Comparison of ENCODE assay signal across 8 cellular contexts in the genomic region with DNA sequence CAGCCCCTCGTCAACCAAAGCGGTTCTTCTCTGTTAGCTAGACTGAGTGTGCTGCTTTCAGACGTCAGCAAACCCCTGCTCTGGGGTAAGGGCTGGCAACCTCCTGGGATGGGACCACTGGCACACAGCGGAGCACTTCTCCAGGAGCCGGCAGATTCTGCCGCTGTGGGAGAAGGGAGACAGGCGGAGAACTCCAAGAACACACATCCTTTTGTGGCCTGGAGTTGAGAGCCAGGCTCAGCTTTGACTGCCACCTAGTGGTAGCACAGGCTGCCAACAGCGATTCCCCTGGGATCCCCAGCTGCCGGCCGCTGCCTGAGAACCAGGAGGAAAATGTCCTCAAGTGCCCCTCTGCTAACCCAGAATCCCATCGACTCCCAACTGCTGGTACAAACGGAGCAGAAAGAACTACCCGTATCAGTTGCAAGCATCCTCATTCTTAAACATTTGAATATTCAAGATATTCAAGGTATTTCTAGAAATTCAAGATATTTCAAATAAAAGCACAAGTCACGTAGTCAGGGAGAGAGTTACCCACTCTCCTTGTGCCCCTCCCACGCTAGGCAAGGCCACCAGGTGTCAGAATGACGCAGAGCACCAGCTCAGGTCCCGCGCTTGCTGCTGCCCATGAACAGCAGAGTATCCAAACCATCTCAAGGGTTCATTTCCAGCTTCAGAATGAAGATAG. TPM values are rescaled to one million over a fixed set of nuclear protein-coding genes. Genes with fewer than 3 reads are reported as not detected.
A peak's percentile ranks its signal among the peaks of the same experiment; 100 is the strongest.
DNase-seq lines count a peak whose midpoint lies in the region; ATAC-seq and TF ChIP-seq lines count a peak whose summit lies in the region.

No MANE protein-coding gene starts in this region.

- peaks cover 24 to 42% (median 33%) of the 10 kb centered on the region in 7 donors for H3K4me1 Mint-ChIP-seq in naive thymus-derived CD4-positive, alpha-beta T cell

- H3K27me3 Mint-ChIP-seq in naive thymus-derived CD4-positive, alpha-beta T cell, result peaks cover 0 to under 1% (median 0%) of the 10 kb centered on the region in 5 donors

- H3K79me1 ChIP-seq in IMR-90 (ENCODE audit: low read depth in 1 of 2, low read length in 2 of 2), result peaks cover 27 to 72% of the 10 kb centered on the region in 2 experiments

- H3K4me3 ChIP-seq in IMR-90 (ENCODE audit: insufficient read depth, low read depth, low read length) (no peak overlapping the region), OCI-LY7 (ENCODE audit: low read depth, low read length, poor library complexity, severe bottlenecking) (no peak overlapping the region), esophagus squamous epithelium (no peak overlapping the region), stomach (no peak overlapping the region)
- H3K4me3 ChIP-seq in naive thymus-derived CD4-positive, alpha-beta T cell (ENCODE audit: low read length), result no peak overlapping the region

- H3K4ac ChIP-seq in IMR-90 (ENCODE audit: low read depth, low read length), result peak overlapping the region; percentile 48; the same call in 1 of the 2 replicates

- BruUV-seq in IMR-90 (replicated peaks; lab: Mats Ljungman, UMichigan) (no TSS peak), OCI-LY7 (replicated peaks; lab: Mats Ljungman, UMichigan) (no TSS peak)

- WGBS in IMR-90 (ENCODE audit: extremely low coverage in 2 of 2, insufficient read length in 1 of 2), 2 experiments, result 0% methylated on average over 2 of the region's 18 CpGs; no CpG with 5 or more reads in 1 of the 2 experiments
- 34% methylated on average over 14 to 18 of the region's 18 CpGs for WGBS in esophagus squamous epithelium, 2 donors
- WGBS in stomach, 5 donors, result 31 to 37% (median 34%) methylated on average over 18 of the region's 18 CpGs

- in situ Hi-C loops in IMR-90 (cut with MboI; ENCODE audit: low sequenced_read_pairs), result loop anchor here (5.0 to 25.0 kb wide), 3 partner anchors 563 to 1058 kb away; no protein-coding TSS in a partner anchor

- TF ChIP-seq EP300 in stomach (IDR thresholded peaks at IDR 0.05), result no peak

- TF ChIP-seq CTCF in IMR-90 (conservative IDR thresholded peaks at IDR 0.05; ENCODE audit: low read depth, low read length), result peak; percentile 94
- TF ChIP-seq CTCF in OCI-LY7 (conservative IDR thresholded peaks at IDR 0.05; ENCODE audit: low read length), result peak; percentile 96
- TF ChIP-seq CTCF in esophagus squamous epithelium (IDR thresholded peaks at IDR 0.05), result peak; percentile 84 to 95 (median 92)
- peak in 5 of 7 experiments; percentile 79 to 92 (median 89) for TF ChIP-seq CTCF in stomach (IDR thresholded peaks at IDR 0.05)

- peaks cover 23% of the 10 kb centered on the region for H4K20me1 ChIP-seq in IMR-90 (ENCODE audit: insufficient read depth, low read length)
- H4K20me1 ChIP-seq in OCI-LY7 (ENCODE audit: insufficient read depth, low read length), result peaks cover 4% of the 10 kb centered on the region; the same call in 1 of the 2 replicates

- DNase-seq in COR-L47 (lab: John Stamatoyannopoulos, UW) (peak; percentile 64), IMR-90 (peak; percentile 84), OCI-LY7 (ENCODE audit: low spot score) (peak; percentile 77), activated T-cell treated with anti-CD3 and anti-CD28 coated beads for 4 hours (peak; percentile 45), esophagus squamous epithelium (lab: John Stamatoyannopoulos, UW) (no peak), stomach (peak; percentile 85)
- peak; percentile 25 to 57 (median 43) for DNase-seq in naive thymus-derived CD4-positive, alpha-beta T cell

- intact Hi-C loops in IMR-90 (cut with micrococcal nuclease), result loop anchor here (1.0 kb wide), 2 partner anchors 26 to 569 kb away; no protein-coding TSS in a partner anchor
- intact Hi-C loops in OCI-LY7 (cut with micrococcal nuclease; ENCODE audit: unreplicated experiment), result loop anchor here (1.0 kb wide), 1 partner anchor 569 kb away; no protein-coding TSS in a partner anchor
- intact Hi-C loops in esophagus squamous epithelium (cut with DNase I), result no loop called here
- intact Hi-C loops in naive thymus-derived CD4-positive, alpha-beta T cell (cut with micrococcal nuclease), result loop anchor here (1.0 to 10.0 kb wide), 4 partner anchors 378 to 1784 kb away; partner anchors contain the start of genes IGHMBP2 (in 1 of the 2), MRPL21 (in 1 of the 2) and NADSYN1 (in 1 of the 2)
- intact Hi-C loops in stomach (cut with DNase I; ENCODE audit: low total_unique reads), result no loop called here

- no peak overlapping the region for H2BK120ac ChIP-seq in IMR-90 (ENCODE audit: low read depth, low read length)

- peak overlapping the region; percentile 70 for H2AFZ ChIP-seq in IMR-90 (replicated peaks; ENCODE audit: low read length, poor library complexity)
- no peak overlapping the region for H2AFZ ChIP-seq in OCI-LY7 (ENCODE audit: low read length)

- peaks cover 33% of the 10 kb centered on the region for H3K36me3 ChIP-seq in IMR-90 (ENCODE audit: control insufficient read depth, insufficient read depth, low read length)
- H3K36me3 ChIP-seq in OCI-LY7 (ENCODE audit: insufficient read depth, low read length), result peaks cover 52% of the 10 kb centered on the region
- H3K36me3 ChIP-seq in esophagus squamous epithelium, result peaks cover 0 to 69% (median 0%) of the 10 kb centered on the region in 3 donors
- peaks cover 0 to 72% (median 10%) of the 10 kb centered on the region in 3 experiments for H3K36me3 ChIP-seq in naive thymus-derived CD4-positive, alpha-beta T cell (ENCODE audit: control insufficient read depth in 2 of 3, insufficient read depth in 3 of 3, low read length in 3 of 3)
- peaks cover 24 to 76% (median 68%) of the 10 kb centered on the region in 4 donors for H3K36me3 ChIP-seq in stomach

- H3K4me2 ChIP-seq in IMR-90 (ENCODE audit: low read depth, low read length) (no peak overlapping the region), OCI-LY7 (ENCODE audit: low read length) (no peak overlapping the region)

- peak overlapping the region; percentile 37 for H2AK5ac ChIP-seq in IMR-90 (ENCODE audit: low read depth, low read length)

- peaks cover 0 to 24% (median 5%) of the 10 kb centered on the region in 5 donors for H3K36me3 Mint-ChIP-seq in naive thymus-derived CD4-positive, alpha-beta T cell

- H3K27ac Mint-ChIP-seq in naive thymus-derived CD4-positive, alpha-beta T cell, result peak overlapping the region in 6 of 9 donors; percentile 5 to 84 (median 65)

- H3K9me3 Mint-ChIP-seq in naive thymus-derived CD4-positive, alpha-beta T cell, result no peaks in the 10 kb centered on the region

- no peak overlapping the region; the same call in 1 of the 2 replicates for H3K14ac ChIP-seq in IMR-90 (replicated peaks; ENCODE audit: low read depth, low read length)

- H3K23ac ChIP-seq in IMR-90 (ENCODE audit: low read depth, low read length), result no peak overlapping the region

- peaks cover 7% of the 10 kb centered on the region for H3K4me1 ChIP-seq in IMR-90 (ENCODE audit: control insufficient read depth, insufficient read depth, low read length)
- H3K4me1 ChIP-seq in OCI-LY7 (ENCODE audit: insufficient read depth, low read length, poor library complexity, severe bottlenecking), result peaks cover 14% of the 10 kb centered on the region
- H3K4me1 ChIP-seq in esophagus squamous epithelium, result peaks cover 35 to 72% (median 50%) of the 10 kb centered on the region in 3 donors
- H3K4me1 ChIP-seq in naive thymus-derived CD4-positive, alpha-beta T cell (ENCODE audit: control insufficient read depth in 2 of 2, insufficient read depth in 2 of 2, low read length in 2 of 2), result peaks cover 15 to 19% of the 10 kb centered on the region in 2 donors
- H3K4me1 ChIP-seq in stomach, result peaks cover 17 to 39% (median 31%) of the 10 kb centered on the region in 4 donors

- peak; percentile 63 for TF ChIP-seq POLR2A in IMR-90 (IDR thresholded peaks at IDR 0.05; ENCODE audit: low read depth, low read length)
- no peak for TF ChIP-seq POLR2A in esophagus squamous epithelium (IDR thresholded peaks at IDR 0.05)
- TF ChIP-seq POLR2A in stomach (IDR thresholded peaks at IDR 0.05), result no peak

- H3K9me1 ChIP-seq in IMR-90 (ENCODE audit: insufficient read depth, low read length), result no peaks in the 10 kb centered on the region; the same call in 1 of the 2 replicates

- dilution Hi-C loops in IMR-90 (cut with HindIII; ENCODE audit: low sequenced_read_pairs, unreplicated experiment), result no loop called here

- H3K18ac ChIP-seq in IMR-90 (ENCODE audit: low read depth, low read length), result no peak overlapping the region

- no peak overlapping the region for H3K4me3 Mint-ChIP-seq in naive thymus-derived CD4-positive, alpha-beta T cell

- no peak overlapping the region for H2BK5ac ChIP-seq in IMR-90 (ENCODE audit: low read depth, low read length, poor library complexity, severe bottlenecking)

- ATAC-seq in IMR-90 (ENCODE audit: low read depth) (peak; percentile 69), HG03520 (IDR thresholded peaks at IDR 0.05; ENCODE audit: unreplicated experiment) (no peak)
- ATAC-seq in naive thymus-derived CD4-positive, alpha-beta T cell, result peak; percentile 36

- no peaks in the 10 kb centered on the region for H3K9me2 ChIP-seq in OCI-LY7 (ENCODE audit: insufficient read depth, low read length)

- no peak overlapping the region for H3K9ac ChIP-seq in IMR-90 (ENCODE audit: low read depth, low read length)

- TF ChIP-seq RAD21 in IMR-90 (IDR thresholded peaks at IDR 0.05; ENCODE audit: low read length), result peak; percentile 94

- H4K91ac ChIP-seq in IMR-90 (ENCODE audit: insufficient read depth, low read depth, low read length), result no peak overlapping the region

- no peaks in the 10 kb centered on the region for H3K27me3 ChIP-seq in IMR-90 (ENCODE audit: control insufficient read depth, insufficient read depth, low read length)
- H3K27me3 ChIP-seq in esophagus squamous epithelium, result no peaks in the 10 kb centered on the region
- no peaks in the 10 kb centered on the region for H3K27me3 ChIP-seq in naive thymus-derived CD4-positive, alpha-beta T cell (ENCODE audit: control insufficient read depth in 2 of 2, insufficient read depth in 2 of 2, low read length in 2 of 2)
- H3K27me3 ChIP-seq in stomach, result no peaks in the 10 kb centered on the region

- H3K9me3 ChIP-seq in IMR-90 (ENCODE audit: control insufficient read depth, insufficient read depth, low read length), result no peaks in the 10 kb centered on the region
- H3K9me3 ChIP-seq in OCI-LY7 (ENCODE audit: low read length), result no peaks in the 10 kb centered on the region
- no peaks in the 10 kb centered on the region for H3K9me3 ChIP-seq in esophagus squamous epithelium
- no peaks in the 10 kb centered on the region for H3K9me3 ChIP-seq in naive thymus-derived CD4-positive, alpha-beta T cell (ENCODE audit: control insufficient read depth in 2 of 3, low read length in 3 of 3)
- no peaks in the 10 kb centered on the region for H3K9me3 ChIP-seq in stomach

- CTCF ChIA-PET in IMR-90 (lab: Yijun Ruan, JAX), result interaction anchor here (0.6 to 2.3 kb wide), 6 partner anchors 8 to 1214 kb away, joined by 3 to 9 read pairs (median 5); no protein-coding TSS in a partner anchor
- CTCF ChIA-PET in OCI-LY7 (lab: Charles Lee; ENCODE audit: unreplicated experiment), result interaction anchor here (0.6 kb wide), 1 partner anchor 1191 kb away, joined by 3 read pairs; no protein-coding TSS in a partner anchor
- CTCF ChIA-PET in naive thymus-derived CD4-positive, alpha-beta T cell (lab: Charles Lee), result interaction anchor here (0.7 to 1.5 kb wide), 9 partner anchors 10 to 604 kb away, joined by 3 to 5 read pairs (median 3); no protein-coding TSS in a partner anchor

- H4K5ac ChIP-seq in IMR-90 (ENCODE audit: low read depth, low read length), result no peak overlapping the region

- H4K8ac ChIP-seq in IMR-90 (ENCODE audit: low read depth in 2 of 2, low read length in 2 of 2), result peak overlapping the region in 1 of 2 experiments; percentile 65; a peak in 1 of 4 replicates

- H3K56ac ChIP-seq in IMR-90 (ENCODE audit: extremely low read depth, insufficient read depth, low read length), result no peak overlapping the region

- POLR2A ChIA-PET in IMR-90 (lab: Charles Lee; ENCODE audit: unreplicated experiment), result no interaction called here
- POLR2A ChIA-PET in OCI-LY7 (lab: Charles Lee), result no interaction called here
- POLR2A ChIA-PET in naive thymus-derived CD4-positive, alpha-beta T cell (lab: Charles Lee), result no interaction called here

- peak overlapping the region; percentile 82 for H2AK9ac ChIP-seq in IMR-90 (replicated peaks; ENCODE audit: low read depth, low read length, poor library complexity)

- H3K27ac ChIP-seq in IMR-90 (ENCODE audit: insufficient read depth, low read length), result no peak overlapping the region
- no peak overlapping the region for H3K27ac ChIP-seq in OCI-LY7 (ENCODE audit: low read depth, low read length, poor library complexity, severe bottlenecking)
- H3K27ac ChIP-seq in esophagus squamous epithelium, result peak overlapping the region in 3 of 4 donors; percentile 23 to 53 (median 40)
- no peak overlapping the region for H3K27ac ChIP-seq in naive thymus-derived CD4-positive, alpha-beta T cell (ENCODE audit: low read depth, low read length)
- peak overlapping the region in 1 of 5 donors; percentile 36 for H3K27ac ChIP-seq in stomach

- H2BK15ac ChIP-seq in IMR-90 (ENCODE audit: low read depth, low read length), result no peak overlapping the region

- no peak overlapping the region for H2BK20ac ChIP-seq in IMR-90 (ENCODE audit: low read depth, low read length)

- peaks cover 21% of the 10 kb centered on the region for H3K79me2 ChIP-seq in OCI-LY7 (ENCODE audit: insufficient read depth, low read depth, low read length)

RNA-seq across cellular contexts. Expression of gene LTO1, which starts 4.9 kb away (rescaled TPM):
- total RNA-seq in IMR-90 (2012; rRNA removed), result 8.2 and 16.7 TPM in 2 replicates
- polyA plus RNA-seq in IMR-90 (2012; rRNA removed), result 18.8 and 23.5 TPM in 2 replicates
- 14.0 and 16.6 TPM in 2 replicates for polyA plus RNA-seq in IMR-90 (2012; cell fraction: cytosol; rRNA removed)
- 58.0 and 79.5 TPM in 2 replicates for polyA plus RNA-seq in IMR-90 (2012; cell fraction: nucleus; rRNA removed; ENCODE audit: low replicate concordance)
- total RNA-seq in OCI-LY7 (2014; rRNA removed; shearing (Covaris generic)), result 27.6 and 28.8 TPM in 2 replicates
- 34.5 and 35.9 TPM in 2 replicates for total RNA-seq in OCI-LY7 (2022)
- total RNA-seq in esophagus squamous epithelium, result 10 to 100 TPM; 16.5 to 29.2 (median 19.3) TPM
- 10 to 100 TPM; 32.8 to 75.6 (median 55.1) TPM for total RNA-seq in naive thymus-derived CD4-positive, alpha-beta T cell
- polyA plus RNA-seq in naive thymus-derived CD4-positive, alpha-beta T cell, result 10 to 100 TPM; 19.1 to 21.3 TPM
- total RNA-seq in stomach, result 100 to 1,000 TPM in 1 of 5 donors, 10 to 100 TPM in 3, 1 to 10 TPM in 1; 2.3 to 107 (median 37.6) TPM
- polyA plus RNA-seq in stomach, result 10 to 100 TPM; 14.2 to 23.1 (median 22.6) TPM

RNA-seq across cellular contexts. Expression of gene CCND1, which starts 29.3 kb away (rescaled TPM):
- 717 and 748 TPM in 2 replicates for total RNA-seq in IMR-90 (2012; rRNA removed)
- polyA plus RNA-seq in IMR-90 (2012; rRNA removed), result 481 and 872 TPM in 2 replicates
- polyA plus RNA-seq in IMR-90 (2012; cell fraction: cytosol; rRNA removed), result 498 and 688 TPM in 2 replicates
- 405 and 823 TPM in 2 replicates for polyA plus RNA-seq in IMR-90 (2012; cell fraction: nucleus; rRNA removed; ENCODE audit: low replicate concordance)
- total RNA-seq in OCI-LY7 (2014; rRNA removed; shearing (Covaris generic)), result 0.44 TPM in 1 of 2 replicates, not detected in the other
- total RNA-seq in OCI-LY7 (2022), result not detected in 2 replicates
- total RNA-seq in esophagus squamous epithelium, result 100 to 1,000 TPM in 3 of 4 donors, 10 to 100 TPM in 1; 64.1 to 216 (median 145) TPM
- 1 to 10 TPM in 2 of 5 experiments, under 1 TPM in 3; 0.35 to 4.0 (median 0.84) TPM for total RNA-seq in naive thymus-derived CD4-positive, alpha-beta T cell
- 1 to 10 TPM in 1 of 2 donors, under 1 TPM in 1; 0.26 to 4.9 TPM for polyA plus RNA-seq in naive thymus-derived CD4-positive, alpha-beta T cell
- total RNA-seq in stomach, result 100 to 1,000 TPM in 3 of 5 donors, 10 to 100 TPM in 2; 24.1 to 293 (median 141) TPM
- 10 to 100 TPM; 17.6 to 44.6 (median 33.7) TPM for polyA plus RNA-seq in stomach

RNA-seq across cellular contexts. Expression of gene FGF19, which starts 33.5 kb away (rescaled TPM):
- not detected in 2 replicates for total RNA-seq in IMR-90 (2012; rRNA removed)
- not detected in 2 replicates for polyA plus RNA-seq in IMR-90 (2012; rRNA removed)
- polyA plus RNA-seq in IMR-90 (2012; cell fraction: cytosol; rRNA removed), result not detected in 2 replicates
- not detected in 2 replicates for polyA plus RNA-seq in IMR-90 (2012; cell fraction: nucleus; rRNA removed; ENCODE audit: low replicate concordance)
- total RNA-seq in OCI-LY7 (2014; rRNA removed; shearing (Covaris generic)), result not detected in 2 replicates
- not detected in 2 replicates for total RNA-seq in OCI-LY7 (2022)
- total RNA-seq in esophagus squamous epithelium, result not detected
- total RNA-seq in naive thymus-derived CD4-positive, alpha-beta T cell, result not detected
- not detected for polyA plus RNA-seq in naive thymus-derived CD4-positive, alpha-beta T cell
- total RNA-seq in stomach, result not detected
- polyA plus RNA-seq in stomach, result not detected

Comparison
In these comparisons a context has a peak if more than half of its experiments do, and no peak if none do; other contexts are left out.
1. H3K27ac ChIP-seq: peak in esophagus squamous epithelium (3 of 4); none in IMR-90 (single experiment), OCI-LY7 (single experiment) and naive thymus-derived CD4-positive, alpha-beta T cell (single experiment).
2. RNA of gene CCND1, which starts 29.3 kb away (total RNA-seq): 717 to 748 TPM in IMR-90, 64.1 to 216 TPM in esophagus squamous epithelium and 24.1 to 293 TPM in stomach; 0.35 to 4.0 TPM in naive thymus-derived CD4-positive, alpha-beta T cell and 0.44 TPM in OCI-LY7; every median in the first group is over 4 times any median in the second.
3. intact Hi-C loops: an anchor here in IMR-90 (1.0 kb wide), OCI-LY7 (1.0 kb wide) and naive thymus-derived CD4-positive, alpha-beta T cell (1.0 to 10.0 kb wide); none called in esophagus squamous epithelium and stomach.
4. Peak in every context shown above with its lines, with median percentiles within 50 percentile points of each other: CTCF ChIP-seq.